14 cellular contexts compared by ENCODE assay signal in genomic region chr3:115760722-115761121, GRCh38.
"Had no signal": no experiment of that assay in that cellular context is flagged by ENCODE, and none has a peak within 500 bp of the region (broad histone marks: within the 10 kb centered on the region; RNA-seq: fewer than 3 reads in every experiment).

No MANE protein-coding gene starts in this region.

- H3K4me2 ChIP-seq: neural progenitor cell, smooth muscle cell had no signal

- DNase-seq: activated B cell treated with CpG ODN at 0.5 μM for 24 hours; activated CD4-positive, alpha-beta T cell treated with anti-CD3 and anti-CD28 coated beads, Interleukin-2, amount 10 ng/mL, durations not matched to agents 24 days and 14 days; activated naive CD4-positive, alpha-beta T cell treated with anti-CD3 and anti-CD28 coated beads for 36 hours; esophagus squamous epithelium; foreskin fibroblast; left ventricle myocardium inferior; T-helper 17 cell; transverse colon had no signal

- H3K36me3 Mint-ChIP-seq: memory B cell; neural progenitor cell; stimulated activated effector memory CD8-positive, alpha-beta T cell treated with anti-CD3 and anti-CD28 coated beads, Interleukin-12 subunit alpha, Interleukin-12 subunit beta, amount 100 ng/mL, for 72 hours had no signal

- H2AFZ ChIP-seq: neural progenitor cell had no signal

- H3K27me3 Mint-ChIP-seq: activated B cell treated with CpG ODN at 0.5 μM for 24 hours, memory B cell had no signal

- H3K4me3 ChIP-seq: esophagus squamous epithelium, left ventricle myocardium inferior, neural progenitor cell, right atrium auricular region, smooth muscle cell, transverse colon had no signal

- H3K27ac Mint-ChIP-seq: activated B cell treated with CpG ODN at 0.5 μM for 24 hours; activated CD4-positive, alpha-beta T cell treated with anti-CD3 and anti-CD28 coated beads, Interleukin-2, amount 10 ng/mL, durations not matched to agents 24 days and 14 days; activated naive CD4-positive, alpha-beta T cell treated with anti-CD3 and anti-CD28 coated beads for 36 hours; activated T-helper 1 cell treated with anti-CD3 and anti-CD28 coated beads, Interleukin-12 subunit alpha, Interleukin-12 subunit beta, Interleukin-2, Interleukin-4 antibody, amounts not matched to agents 30 ng/mL and 10 ng/mL and 1 ng/mL, durations not matched to agents 14 hours and 24 hours and 36 hours; memory B cell; neural progenitor cell; stimulated activated effector memory CD8-positive, alpha-beta T cell treated with anti-CD3 and anti-CD28 coated beads, Interleukin-12 subunit alpha, Interleukin-12 subunit beta, amount 100 ng/mL, for 72 hours; T-helper 17 cell had no signal

- H3K9ac ChIP-seq: neural progenitor cell had no signal

- H3K27ac ChIP-seq: esophagus squamous epithelium, left ventricle myocardium inferior, neural progenitor cell, right atrium auricular region, transverse colon had no signal

- H3K4me1 Mint-ChIP-seq: activated B cell treated with CpG ODN at 0.5 μM for 24 hours; activated CD4-positive, alpha-beta T cell treated with anti-CD3 and anti-CD28 coated beads, Interleukin-2, amount 10 ng/mL, durations not matched to agents 24 days and 14 days; memory B cell; stimulated activated effector memory CD8-positive, alpha-beta T cell treated with anti-CD3 and anti-CD28 coated beads, Interleukin-12 subunit alpha, Interleukin-12 subunit beta, amount 100 ng/mL, for 72 hours; T-helper 17 cell had no signal

- H3K4me3 Mint-ChIP-seq: activated B cell treated with CpG ODN at 0.5 μM for 24 hours; activated CD4-positive, alpha-beta T cell treated with anti-CD3 and anti-CD28 coated beads, Interleukin-2, amount 10 ng/mL, durations not matched to agents 24 days and 14 days; activated naive CD4-positive, alpha-beta T cell treated with anti-CD3 and anti-CD28 coated beads for 36 hours; activated T-helper 1 cell treated with anti-CD3 and anti-CD28 coated beads, Interleukin-12 subunit alpha, Interleukin-12 subunit beta, Interleukin-2, Interleukin-4 antibody, amounts not matched to agents 30 ng/mL and 10 ng/mL and 1 ng/mL, durations not matched to agents 14 hours and 24 hours and 36 hours; memory B cell; neural progenitor cell; stimulated activated effector memory CD8-positive, alpha-beta T cell treated with anti-CD3 and anti-CD28 coated beads, Interleukin-12 subunit alpha, Interleukin-12 subunit beta, amount 100 ng/mL, for 72 hours; T-helper 17 cell had no signal

- H3K9me3 Mint-ChIP-seq: activated B cell treated with CpG ODN at 0.5 μM for 24 hours; activated CD4-positive, alpha-beta T cell treated with anti-CD3 and anti-CD28 coated beads, Interleukin-2, amount 10 ng/mL, durations not matched to agents 24 days and 14 days; activated naive CD4-positive, alpha-beta T cell treated with anti-CD3 and anti-CD28 coated beads for 36 hours; activated T-helper 1 cell treated with anti-CD3 and anti-CD28 coated beads, Interleukin-12 subunit alpha, Interleukin-12 subunit beta, Interleukin-2, Interleukin-4 antibody, amounts not matched to agents 30 ng/mL and 10 ng/mL and 1 ng/mL, durations not matched to agents 14 hours and 24 hours and 36 hours; memory B cell; neural progenitor cell; stimulated activated effector memory CD8-positive, alpha-beta T cell treated with anti-CD3 and anti-CD28 coated beads, Interleukin-12 subunit alpha, Interleukin-12 subunit beta, amount 100 ng/mL, for 72 hours had no signal

- H3K27me3 ChIP-seq: esophagus squamous epithelium, neural progenitor cell, right atrium auricular region, transverse colon had no signal

- H3K36me3 ChIP-seq: esophagus squamous epithelium, left ventricle myocardium inferior, neural progenitor cell, right atrium auricular region, transverse colon had no signal

- H3K9me3 ChIP-seq: esophagus squamous epithelium, left ventricle myocardium inferior, right atrium auricular region, transverse colon had no signal

- H3K4me1 ChIP-seq: esophagus squamous epithelium, neural progenitor cell, transverse colon had no signal
